Comparison of ENCODE assay signal across 1 cellular context in the genomic region with DNA sequence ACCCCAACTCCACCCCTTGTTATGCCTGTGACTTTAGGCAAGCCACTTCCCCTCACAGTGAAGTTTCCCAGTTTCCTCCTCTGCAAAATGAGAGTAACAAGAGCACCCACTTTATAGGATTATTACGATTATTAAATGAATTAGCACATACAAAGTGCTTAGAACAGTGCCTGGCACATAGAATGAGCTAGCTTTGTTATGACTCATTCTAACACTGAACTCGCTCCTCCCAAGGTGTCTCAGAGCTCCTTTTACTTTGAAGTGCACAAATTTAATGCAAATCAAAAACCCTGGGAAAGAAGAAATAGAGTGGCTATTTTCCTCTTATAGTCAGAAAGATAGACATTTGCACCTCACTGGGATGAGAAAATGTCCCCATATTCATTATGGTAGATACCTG.
TF ChIP-seq lines count a peak whose summit lies in the region.

No MANE protein-coding gene starts in this region.

TF ChIP-seq in GM23338, 12 proteins besides CTCF, POLR2A, EP300 and RAD21 (continued from another document):
- TF ChIP-seq, protein P1, sequence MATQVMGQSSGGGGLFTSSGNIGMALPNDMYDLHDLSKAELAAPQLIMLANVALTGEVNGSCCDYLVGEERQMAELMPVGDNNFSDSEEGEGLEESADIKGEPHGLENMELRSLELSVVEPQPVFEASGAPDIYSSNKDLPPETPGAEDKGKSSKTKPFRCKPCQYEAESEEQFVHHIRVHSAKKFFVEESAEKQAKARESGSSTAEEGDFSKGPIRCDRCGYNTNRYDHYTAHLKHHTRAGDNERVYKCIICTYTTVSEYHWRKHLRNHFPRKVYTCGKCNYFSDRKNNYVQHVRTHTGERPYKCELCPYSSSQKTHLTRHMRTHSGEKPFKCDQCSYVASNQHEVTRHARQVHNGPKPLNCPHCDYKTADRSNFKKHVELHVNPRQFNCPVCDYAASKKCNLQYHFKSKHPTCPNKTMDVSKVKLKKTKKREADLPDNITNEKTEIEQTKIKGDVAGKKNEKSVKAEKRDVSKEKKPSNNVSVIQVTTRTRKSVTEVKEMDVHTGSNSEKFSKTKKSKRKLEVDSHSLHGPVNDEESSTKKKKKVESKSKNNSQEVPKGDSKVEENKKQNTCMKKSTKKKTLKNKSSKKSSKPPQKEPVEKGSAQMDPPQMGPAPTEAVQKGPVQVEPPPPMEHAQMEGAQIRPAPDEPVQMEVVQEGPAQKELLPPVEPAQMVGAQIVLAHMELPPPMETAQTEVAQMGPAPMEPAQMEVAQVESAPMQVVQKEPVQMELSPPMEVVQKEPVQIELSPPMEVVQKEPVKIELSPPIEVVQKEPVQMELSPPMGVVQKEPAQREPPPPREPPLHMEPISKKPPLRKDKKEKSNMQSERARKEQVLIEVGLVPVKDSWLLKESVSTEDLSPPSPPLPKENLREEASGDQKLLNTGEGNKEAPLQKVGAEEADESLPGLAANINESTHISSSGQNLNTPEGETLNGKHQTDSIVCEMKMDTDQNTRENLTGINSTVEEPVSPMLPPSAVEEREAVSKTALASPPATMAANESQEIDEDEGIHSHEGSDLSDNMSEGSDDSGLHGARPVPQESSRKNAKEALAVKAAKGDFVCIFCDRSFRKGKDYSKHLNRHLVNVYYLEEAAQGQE (IDR thresholded peaks at IDR 0.05; ENCODE audit: unreplicated experiment): no peak
- TF ChIP-seq, protein P2, sequence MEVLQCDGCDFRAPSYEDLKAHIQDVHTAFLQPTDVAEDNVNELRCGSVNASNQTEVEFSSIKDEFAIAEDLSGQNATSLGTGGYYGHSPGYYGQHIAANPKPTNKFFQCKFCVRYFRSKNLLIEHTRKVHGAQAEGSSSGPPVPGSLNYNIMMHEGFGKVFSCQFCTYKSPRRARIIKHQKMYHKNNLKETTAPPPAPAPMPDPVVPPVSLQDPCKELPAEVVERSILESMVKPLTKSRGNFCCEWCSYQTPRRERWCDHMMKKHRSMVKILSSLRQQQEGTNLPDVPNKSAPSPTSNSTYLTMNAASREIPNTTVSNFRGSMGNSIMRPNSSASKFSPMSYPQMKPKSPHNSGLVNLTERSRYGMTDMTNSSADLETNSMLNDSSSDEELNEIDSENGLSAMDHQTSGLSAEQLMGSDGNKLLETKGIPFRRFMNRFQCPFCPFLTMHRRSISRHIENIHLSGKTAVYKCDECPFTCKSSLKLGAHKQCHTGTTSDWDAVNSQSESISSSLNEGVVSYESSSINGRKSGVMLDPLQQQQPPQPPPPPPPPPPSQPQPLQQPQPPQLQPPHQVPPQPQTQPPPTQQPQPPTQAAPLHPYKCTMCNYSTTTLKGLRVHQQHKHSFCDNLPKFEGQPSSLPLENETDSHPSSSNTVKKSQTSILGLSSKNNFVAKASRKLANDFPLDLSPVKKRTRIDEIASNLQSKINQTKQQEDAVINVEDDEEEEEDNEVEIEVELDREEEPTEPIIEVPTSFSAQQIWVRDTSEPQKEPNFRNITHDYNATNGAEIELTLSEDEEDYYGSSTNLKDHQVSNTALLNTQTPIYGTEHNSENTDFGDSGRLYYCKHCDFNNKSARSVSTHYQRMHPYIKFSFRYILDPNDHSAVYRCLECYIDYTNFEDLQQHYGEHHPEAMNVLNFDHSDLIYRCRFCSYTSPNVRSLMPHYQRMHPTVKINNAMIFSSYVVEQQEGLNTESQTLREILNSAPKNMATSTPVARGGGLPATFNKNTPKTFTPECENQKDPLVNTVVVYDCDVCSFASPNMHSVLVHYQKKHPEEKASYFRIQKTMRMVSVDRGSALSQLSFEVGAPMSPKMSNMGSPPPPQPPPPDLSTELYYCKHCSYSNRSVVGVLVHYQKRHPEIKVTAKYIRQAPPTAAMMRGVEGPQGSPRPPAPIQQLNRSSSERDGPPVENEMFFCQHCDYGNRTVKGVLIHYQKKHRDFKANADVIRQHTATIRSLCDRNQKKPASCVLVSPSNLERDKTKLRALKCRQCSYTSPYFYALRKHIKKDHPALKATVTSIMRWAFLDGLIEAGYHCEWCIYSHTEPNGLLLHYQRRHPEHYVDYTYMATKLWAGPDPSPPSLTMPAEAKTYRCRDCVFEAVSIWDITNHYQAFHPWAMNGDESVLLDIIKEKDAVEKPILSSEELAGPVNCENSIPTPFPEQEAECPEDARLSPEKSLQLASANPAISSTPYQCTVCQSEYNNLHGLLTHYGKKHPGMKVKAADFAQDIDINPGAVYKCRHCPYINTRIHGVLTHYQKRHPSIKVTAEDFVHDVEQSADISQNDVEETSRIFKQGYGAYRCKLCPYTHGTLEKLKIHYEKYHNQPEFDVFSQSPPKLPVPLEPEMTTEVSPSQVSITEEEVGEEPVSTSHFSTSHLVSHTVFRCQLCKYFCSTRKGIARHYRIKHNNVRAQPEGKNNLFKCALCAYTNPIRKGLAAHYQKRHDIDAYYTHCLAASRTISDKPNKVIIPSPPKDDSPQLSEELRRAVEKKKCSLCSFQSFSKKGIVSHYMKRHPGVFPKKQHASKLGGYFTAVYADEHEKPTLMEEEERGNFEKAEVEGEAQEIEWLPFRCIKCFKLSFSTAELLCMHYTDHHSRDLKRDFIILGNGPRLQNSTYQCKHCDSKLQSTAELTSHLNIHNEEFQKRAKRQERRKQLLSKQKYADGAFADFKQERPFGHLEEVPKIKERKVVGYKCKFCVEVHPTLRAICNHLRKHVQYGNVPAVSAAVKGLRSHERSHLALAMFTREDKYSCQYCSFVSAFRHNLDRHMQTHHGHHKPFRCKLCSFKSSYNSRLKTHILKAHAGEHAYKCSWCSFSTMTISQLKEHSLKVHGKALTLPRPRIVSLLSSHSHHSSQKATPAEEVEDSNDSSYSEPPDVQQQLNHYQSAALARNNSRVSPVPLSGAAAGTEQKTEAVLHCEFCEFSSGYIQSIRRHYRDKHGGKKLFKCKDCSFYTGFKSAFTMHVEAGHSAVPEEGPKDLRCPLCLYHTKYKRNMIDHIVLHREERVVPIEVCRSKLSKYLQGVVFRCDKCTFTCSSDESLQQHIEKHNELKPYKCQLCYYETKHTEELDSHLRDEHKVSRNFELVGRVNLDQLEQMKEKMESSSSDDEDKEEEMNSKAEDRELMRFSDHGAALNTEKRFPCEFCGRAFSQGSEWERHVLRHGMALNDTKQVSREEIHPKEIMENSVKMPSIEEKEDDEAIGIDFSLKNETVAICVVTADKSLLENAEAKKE (CRISPR knock-in tag; IDR thresholded peaks at IDR 0.05): no peak
- TF ChIP-seq EZH2phosphoT487 (IDR thresholded peaks at IDR 0.05; ENCODE audit: unreplicated experiment) (no peak), ZNF331 (CRISPR knock-in tag; IDR thresholded peaks at IDR 0.05; ENCODE audit: low read depth) (no peak), JUNB (IDR thresholded peaks at IDR 0.05; ENCODE audit: unreplicated experiment) (no peak), EZH2 (IDR thresholded peaks at IDR 0.05; ENCODE audit: low read depth, unreplicated experiment) (no peak), POLR2AphosphoS5 (IDR thresholded peaks at IDR 0.05; ENCODE audit: low read depth) (no peak), STAT1 (IDR thresholded peaks at IDR 0.05; ENCODE audit: unreplicated experiment) (no peak)
